In genomic region chr9:121682201-121682600, GRCh38 we compare ENCODE assay signal across 28 cellular contexts. TPM values are rescaled to one million over a fixed set of nuclear protein-coding genes. Genes with fewer than 3 reads are reported as not detected.
A peak's percentile ranks its signal among the peaks of the same experiment; 100 is the strongest.
DNase-seq lines count a peak whose midpoint lies in the region; ATAC-seq, FAIRE-seq and TF ChIP-seq lines count a peak whose summit lies in the region.
"Had no signal": no experiment of that assay in that cellular context is flagged by ENCODE, and none has a peak within 500 bp of the region (broad histone marks: within the 10 kb centered on the region; RNA-seq: fewer than 3 reads in every experiment).

No MANE protein-coding gene starts in this region.

- H3K4me2 ChIP-seq in mesenchymal stem cell (ENCODE audit: low read length, poor library complexity, severe bottlenecking): no peak overlapping the region
- H3K4me2 ChIP-seq: GM23338, KMS-11 had no signal

- no peak overlapping the region for H3K9ac ChIP-seq in mesenchymal stem cell (ENCODE audit: low read length)
- H3K9ac ChIP-seq: KMS-11 had no signal

- peaks cover 0 to 56% (median 11%) of the 10 kb centered on the region in 9 donors for H3K4me1 ChIP-seq in heart right ventricle
- peaks cover 12% of the 10 kb centered on the region for H3K4me1 ChIP-seq in mesenchymal stem cell (ENCODE audit: control insufficient read depth, insufficient read depth, low read depth, low read length)
- H3K4me1 ChIP-seq: BE2C had no signal

- H3K4me3 Mint-ChIP-seq in activated naive CD8-positive, alpha-beta T cell treated with anti-CD3 and anti-CD28 coated beads, Interleukin-2, amount 50 U/mL, for 24 hours: no peak overlapping the region
- H3K4me3 Mint-ChIP-seq: CD4-positive, CD25-positive, alpha-beta regulatory T cell; GM23338; H9 had no signal

- H2BK15ac ChIP-seq in mesenchymal stem cell (ENCODE audit: low read depth, poor library complexity, severe bottlenecking): no peak overlapping the region

- TF ChIP-seq CTCF in heart right ventricle (IDR thresholded peaks at IDR 0.05): no peak
- no peak for TF ChIP-seq CTCF in GM10248 (IDR thresholded peaks at IDR 0.05; ENCODE audit: control extremely low read depth, extremely low read depth, low read depth, missing control alignments)

- intact Hi-C loops in Right ventricle myocardium inferior (cut with DNase I): loop anchor here (5.0 kb wide), 1 partner anchor 135 kb away; no protein-coding TSS in a partner anchor
- intact Hi-C loops in heart right ventricle (cut with DNase I): loop anchor here in 8 of 10 donors (5.0 to 10.0 kb wide), 7 partner anchors 40 to 193 kb away; no protein-coding TSS in a partner anchor

- POLR2A ChIA-PET in GM10248 (lab: Yijun Ruan, JAX): no interaction called here

- H2BK5ac ChIP-seq in mesenchymal stem cell (ENCODE audit: low read depth, low read length, poor library complexity, severe bottlenecking): no peak overlapping the region

- H2BK120ac ChIP-seq in mesenchymal stem cell (ENCODE audit: low read depth, low read length): no peak overlapping the region

- no peak overlapping the region for H3K18ac ChIP-seq in mesenchymal stem cell (ENCODE audit: low read depth in 1 of 2, low read length in 2 of 2)

- no peak overlapping the region for H2BK12ac ChIP-seq in mesenchymal stem cell (ENCODE audit: low read length in 2 of 2)

- no peaks in the 10 kb centered on the region for H3K36me3 Mint-ChIP-seq in activated naive CD8-positive, alpha-beta T cell treated with anti-CD3 and anti-CD28 coated beads, Interleukin-2, amount 50 U/mL, for 24 hours (ENCODE audit: low read depth)
- H3K36me3 Mint-ChIP-seq: CD4-positive, CD25-positive, alpha-beta regulatory T cell had no signal

- no peak overlapping the region for H4K8ac ChIP-seq in mesenchymal stem cell (ENCODE audit: low read length)

- no peak overlapping the region for H3K27ac Mint-ChIP-seq in activated naive CD8-positive, alpha-beta T cell treated with anti-CD3 and anti-CD28 coated beads, Interleukin-2, amount 50 U/mL, for 24 hours
- H3K27ac Mint-ChIP-seq: CD4-positive, CD25-positive, alpha-beta regulatory T cell; GM23338 had no signal

- no peaks in the 10 kb centered on the region for H3K9me3 ChIP-seq in heart right ventricle
- no peaks in the 10 kb centered on the region for H3K9me3 ChIP-seq in mesenchymal stem cell (ENCODE audit: control insufficient read depth, low read length)
- H3K9me3 ChIP-seq: BE2C had no signal

- CTCF ChIA-PET in GM10248 (lab: Yijun Ruan, JAX): interaction anchor here (1.2 to 2.8 kb wide), 2 partner anchors 131 to 136 kb away, joined by 3 to 22 read pairs; no protein-coding TSS in a partner anchor

- DNase-seq in Right ventricle myocardium inferior (ENCODE audit: missing footprints): peak; percentile 45
- no peak for DNase-seq in heart right ventricle
- peak; percentile 11 for DNase-seq in RCC 7860 (ENCODE audit: low spot score)
- DNase-seq in mesenchymal stem cell: peak; percentile 20
- DNase-seq in GM10248 (ENCODE audit: extremely low spot score): no peak
- no peak for DNase-seq in A172 (ENCODE audit: low spot score)
- DNase-seq in activated naive CD8-positive, alpha-beta T cell treated with anti-CD3 and anti-CD28 coated beads, Interleukin-2, amount 50 U/mL, for 24 hours: no peak
- DNase-seq: ACHN; BE2C; CD4-positive, CD25-positive, alpha-beta regulatory T cell; DMS153; DND-41; H9; MV-4-11; NCI-H1105; NCI-H146; NCI-H2029; NCI-H446; NCI-H526; NCI-H82; NK-92 treated with Interleukin-12 subunit alpha and Interleukin-12 subunit beta, amount 100 ng/mL, for 24 hours; PC-3; SHP77 treated with DMSO at 0.1 percent for 48 hours had no signal

- H3K27me3 ChIP-seq in heart right ventricle: no peaks in the 10 kb centered on the region
- H3K27me3 ChIP-seq in mesenchymal stem cell (ENCODE audit: control insufficient read depth in 1 of 2, insufficient read depth in 1 of 2, low read length in 2 of 2): peaks cover 0 to 40% of the 10 kb centered on the region in 2 experiments
- H3K27me3 ChIP-seq: BE2C had no signal

- H2AK5ac ChIP-seq in mesenchymal stem cell (ENCODE audit: low read length, severe bottlenecking): no peak overlapping the region

- H2AFZ ChIP-seq in mesenchymal stem cell (ENCODE audit: low read depth, low read length): no peak overlapping the region
- H2AFZ ChIP-seq: GM23338 had no signal

- H3K36me3 ChIP-seq in heart right ventricle: peaks cover 0 to 61% (median 23%) of the 10 kb centered on the region in 9 donors
- peaks cover 0 to 47% of the 10 kb centered on the region in 2 experiments for H3K36me3 ChIP-seq in mesenchymal stem cell (ENCODE audit: control insufficient read depth in 1 of 2, insufficient read depth in 2 of 2, low read depth in 1 of 2, low read length in 2 of 2)
- H3K36me3 ChIP-seq: BE2C had no signal

- H3K14ac ChIP-seq in mesenchymal stem cell (ENCODE audit: low read length in 2 of 2): no peak overlapping the region

- peaks cover 7% of the 10 kb centered on the region for H3K79me1 ChIP-seq in mesenchymal stem cell (replicated peaks; ENCODE audit: low read length, poor library complexity, severe bottlenecking)

- no peak for FAIRE-seq in RCC 7860 (lab: Jason Lieb, UNC)
- FAIRE-seq: GM18507, HTR-8/SVneo had no signal

- 67% methylated on average over 6 of the region's 6 CpGs for WGBS in heart right ventricle, 2 donors
- 68% methylated on average over 6 of the region's 6 CpGs for WGBS in mesenchymal stem cell

- H3K27me3 Mint-ChIP-seq in activated naive CD8-positive, alpha-beta T cell treated with anti-CD3 and anti-CD28 coated beads, Interleukin-2, amount 50 U/mL, for 24 hours: peaks cover 7% of the 10 kb centered on the region

- ATAC-seq in Right ventricle myocardium inferior (no peak), heart right ventricle (no peak)
- no peak for ATAC-seq in activated naive CD8-positive, alpha-beta T cell treated with anti-CD3 and anti-CD28 coated beads, Interleukin-2, amount 50 U/mL, for 24 hours
- ATAC-seq: GM23338, PC-3 had no signal

- no peak overlapping the region for H3K4me3 ChIP-seq in heart right ventricle
- no peak overlapping the region for H3K4me3 ChIP-seq in mesenchymal stem cell (ENCODE audit: insufficient read depth in 1 of 2, low read depth in 1 of 2, low read length in 2 of 2)
- H3K4me3 ChIP-seq: GM23338 had no signal

- no peak overlapping the region for H4K91ac ChIP-seq in mesenchymal stem cell (ENCODE audit: low read length)

- H3K23ac ChIP-seq in mesenchymal stem cell (ENCODE audit: low read length in 2 of 2): no peak overlapping the region

- no peaks in the 10 kb centered on the region for H3K9me3 Mint-ChIP-seq in activated naive CD8-positive, alpha-beta T cell treated with anti-CD3 and anti-CD28 coated beads, Interleukin-2, amount 50 U/mL, for 24 hours
- H3K9me3 Mint-ChIP-seq: CD4-positive, CD25-positive, alpha-beta regulatory T cell; GM23338; H9 had no signal

- H3K4me1 Mint-ChIP-seq in activated naive CD8-positive, alpha-beta T cell treated with anti-CD3 and anti-CD28 coated beads, Interleukin-2, amount 50 U/mL, for 24 hours: no peaks in the 10 kb centered on the region

- no peak overlapping the region for H3K4ac ChIP-seq in mesenchymal stem cell (ENCODE audit: low read depth in 1 of 2, low read length in 2 of 2)

- no peak overlapping the region for H3K27ac ChIP-seq in heart right ventricle
- H3K27ac ChIP-seq in mesenchymal stem cell (ENCODE audit: low read length, poor library complexity, severe bottlenecking): no peak overlapping the region
- H3K27ac ChIP-seq: 22Rv1, KMS-11 had no signal

RNA-seq across cellular contexts. Expression of gene DAB2IP, which starts 30.8 kb away (rescaled TPM):
- 53.0 TPM for total RNA-seq in Right ventricle myocardium inferior
- total RNA-seq in heart right ventricle: 10 to 100 TPM; 48.1 to 71.1 (median 56.5) TPM
- 10 to 100 TPM; 18.1 to 36.5 TPM for polyA plus RNA-seq in heart right ventricle
- polyA plus RNA-seq in mesenchymal stem cell (2013, experiment 1 of 2): 13.7 TPM
- polyA plus RNA-seq in mesenchymal stem cell (2013, experiment 2 of 2): 12.0 TPM
- total RNA-seq in A172 (2014; rRNA removed; shearing (Covaris generic)): 15.8 and 19.1 TPM in 2 replicates
- total RNA-seq: CD4-positive, CD25-positive, alpha-beta regulatory T cell had no signal
- polyA plus RNA-seq: CD4-positive, CD25-positive, alpha-beta regulatory T cell had no signal

Comparison
In these comparisons a context has a peak if more than half of its experiments do, and no peak if none do; other contexts are left out.
1. DNase-seq: peak in Right ventricle myocardium inferior (single experiment), RCC 7860 (single experiment) and mesenchymal stem cell (single experiment); none in heart right ventricle (0 of 2), GM10248 (single experiment), A172 (single experiment) and activated naive CD8-positive, alpha-beta T cell treated with anti-CD3 and anti-CD28 coated beads, Interleukin-2, amount 50 U/mL, for 24 hours (single experiment).